Comparison of ENCODE assay signal across 1 cellular context in the genomic region with DNA sequence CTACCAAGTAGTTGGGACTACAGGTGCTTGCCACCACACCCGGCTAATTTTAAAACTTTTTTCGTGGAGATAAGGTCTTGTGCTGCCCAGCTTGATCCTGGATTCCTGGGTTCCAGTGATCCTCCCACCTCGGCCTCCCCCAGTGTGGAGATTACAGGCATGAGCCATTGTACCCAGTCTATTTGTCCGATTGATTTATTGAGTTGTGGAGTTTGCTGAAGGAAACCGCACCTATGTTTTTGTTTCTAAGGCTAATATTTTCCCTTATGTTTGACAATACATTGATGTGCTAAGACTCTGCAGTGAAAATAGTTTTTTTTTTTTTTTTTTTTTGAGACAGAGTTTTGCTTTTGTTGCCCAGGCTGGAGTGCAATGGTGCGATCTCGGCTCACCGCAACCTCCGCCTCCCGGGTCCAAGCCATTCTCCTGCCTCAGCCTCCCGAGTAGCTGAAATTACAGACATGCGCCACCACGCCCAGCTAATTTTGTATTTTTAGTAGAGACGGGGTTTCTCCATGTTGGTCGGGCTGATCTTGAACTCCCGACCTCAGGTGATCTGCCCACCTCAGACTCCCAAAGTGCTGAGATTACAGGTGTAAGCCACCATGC. TPM values are rescaled to one million over a fixed set of nuclear protein-coding genes. Genes with fewer than 3 reads are reported as not detected.
"Had no signal": no experiment of that assay in that cellular context is flagged by ENCODE, and none has a peak within 500 bp of the region (broad histone marks: within the 10 kb centered on the region; RNA-seq: fewer than 3 reads in every experiment).

No MANE protein-coding gene starts in this region.

RNA-seq across cellular contexts. Expression of gene MARVELD2, which starts 57.7 kb away (rescaled TPM):
- polyA plus RNA-seq: neural cell had no signal
